Comparison of ENCODE assay signal across 1 cellular context in the genomic region with DNA sequence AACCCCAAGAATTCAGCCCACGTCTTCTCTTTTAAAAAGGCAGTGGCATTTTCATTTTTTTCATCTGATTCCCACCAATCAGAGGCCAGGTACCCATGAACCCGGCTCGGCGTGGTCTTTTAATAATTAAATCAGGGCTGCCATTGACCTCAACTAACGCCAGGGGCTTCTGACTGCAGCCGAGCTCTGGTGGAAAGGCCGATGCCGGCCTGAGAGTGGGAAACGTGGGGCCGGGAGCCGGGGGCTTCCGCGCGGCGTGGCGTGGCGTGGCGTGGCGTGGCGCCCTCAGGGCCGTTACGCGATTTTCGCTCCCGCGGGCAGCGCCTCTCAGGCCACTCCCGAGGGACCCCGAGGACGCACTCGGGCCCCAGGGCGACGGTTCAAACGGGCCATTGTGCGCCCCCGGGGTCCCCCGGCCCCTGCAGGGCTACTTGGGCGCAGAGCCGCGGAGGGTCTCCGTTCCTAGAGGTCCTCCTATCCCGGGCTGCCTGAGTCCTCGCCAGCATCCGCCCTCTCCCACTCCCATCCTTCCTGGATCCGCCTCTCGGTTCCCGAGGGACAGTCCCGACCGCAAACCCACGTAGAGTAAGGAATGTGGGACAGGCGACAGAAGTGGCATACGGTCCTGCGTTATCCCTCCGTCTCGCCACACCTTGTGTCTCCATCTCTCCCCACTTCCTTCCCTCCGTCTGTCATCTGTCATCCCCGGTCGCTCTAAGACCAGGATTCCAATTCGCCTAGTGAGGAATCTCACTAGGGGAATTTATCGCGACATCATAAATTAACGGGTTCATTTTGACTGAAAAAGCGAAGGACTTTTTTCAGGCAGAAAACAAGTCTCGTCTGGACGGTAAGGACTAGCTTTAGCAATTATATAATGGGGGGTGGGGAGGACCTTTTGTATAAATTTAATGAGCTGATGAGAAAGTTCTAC.
TF ChIP-seq lines count a peak whose summit lies in the region.

No MANE protein-coding gene starts in this region.

TF ChIP-seq in K562, 482 proteins besides CTCF, POLR2A, EP300 and RAD21 (continued from another document and continues in another):
- TF ChIP-seq, protein P1, sequence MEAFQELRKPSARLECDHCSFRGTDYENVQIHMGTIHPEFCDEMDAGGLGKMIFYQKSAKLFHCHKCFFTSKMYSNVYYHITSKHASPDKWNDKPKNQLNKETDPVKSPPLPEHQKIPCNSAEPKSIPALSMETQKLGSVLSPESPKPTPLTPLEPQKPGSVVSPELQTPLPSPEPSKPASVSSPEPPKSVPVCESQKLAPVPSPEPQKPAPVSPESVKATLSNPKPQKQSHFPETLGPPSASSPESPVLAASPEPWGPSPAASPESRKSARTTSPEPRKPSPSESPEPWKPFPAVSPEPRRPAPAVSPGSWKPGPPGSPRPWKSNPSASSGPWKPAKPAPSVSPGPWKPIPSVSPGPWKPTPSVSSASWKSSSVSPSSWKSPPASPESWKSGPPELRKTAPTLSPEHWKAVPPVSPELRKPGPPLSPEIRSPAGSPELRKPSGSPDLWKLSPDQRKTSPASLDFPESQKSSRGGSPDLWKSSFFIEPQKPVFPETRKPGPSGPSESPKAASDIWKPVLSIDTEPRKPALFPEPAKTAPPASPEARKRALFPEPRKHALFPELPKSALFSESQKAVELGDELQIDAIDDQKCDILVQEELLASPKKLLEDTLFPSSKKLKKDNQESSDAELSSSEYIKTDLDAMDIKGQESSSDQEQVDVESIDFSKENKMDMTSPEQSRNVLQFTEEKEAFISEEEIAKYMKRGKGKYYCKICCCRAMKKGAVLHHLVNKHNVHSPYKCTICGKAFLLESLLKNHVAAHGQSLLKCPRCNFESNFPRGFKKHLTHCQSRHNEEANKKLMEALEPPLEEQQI (IDR thresholded peaks at IDR 0.05), result no peak
- TF ChIP-seq, protein P2, sequence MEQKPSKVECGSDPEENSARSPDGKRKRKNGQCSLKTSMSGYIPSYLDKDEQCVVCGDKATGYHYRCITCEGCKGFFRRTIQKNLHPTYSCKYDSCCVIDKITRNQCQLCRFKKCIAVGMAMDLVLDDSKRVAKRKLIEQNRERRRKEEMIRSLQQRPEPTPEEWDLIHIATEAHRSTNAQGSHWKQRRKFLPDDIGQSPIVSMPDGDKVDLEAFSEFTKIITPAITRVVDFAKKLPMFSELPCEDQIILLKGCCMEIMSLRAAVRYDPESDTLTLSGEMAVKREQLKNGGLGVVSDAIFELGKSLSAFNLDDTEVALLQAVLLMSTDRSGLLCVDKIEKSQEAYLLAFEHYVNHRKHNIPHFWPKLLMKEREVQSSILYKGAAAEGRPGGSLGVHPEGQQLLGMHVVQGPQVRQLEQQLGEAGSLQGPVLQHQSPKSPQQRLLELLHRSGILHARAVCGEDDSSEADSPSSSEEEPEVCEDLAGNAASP (IDR thresholded peaks at IDR 0.05), result no peak
- TF ChIP-seq SIRT6 (IDR thresholded peaks at IDR 0.05; ENCODE audit: low read depth, low read length) (no peak), RBM17 (IDR thresholded peaks at IDR 0.05; ENCODE audit: borderline replicate concordance, low read depth, low read length) (no peak), SAFB (IDR thresholded peaks at IDR 0.05; ENCODE audit: borderline replicate concordance, low read depth, low read length) (peak; percentile 97), CBX2 (IDR thresholded peaks at IDR 0.05; ENCODE audit: insufficient read depth, low read length, poor library complexity, severe bottlenecking) (no peak), TAF15 (IDR thresholded peaks at IDR 0.05; ENCODE audit: low read depth, low read length) (no peak), FOSL1 (tag; conservative IDR thresholded peaks at IDR 0.05) (no peak), PTRF (tag; IDR thresholded peaks at IDR 0.05) (no peak), TCF7L2 (IDR thresholded peaks at IDR 0.05; ENCODE audit: low read depth, low read length) (no peak), HMGN3 (IDR thresholded peaks at IDR 0.05; ENCODE audit: borderline replicate concordance, extremely low read depth, insufficient read length, low read depth, low read length) (peak; percentile 33), EGR1 (conservative IDR thresholded peaks at IDR 0.05) (no peak; the same call in 1 of the 2 replicates), NFATC3 (IDR thresholded peaks at IDR 0.05) (no peak), ZNF444 (CRISPR knock-in tag; IDR thresholded peaks at IDR 0.05) (no peak), MEIS2 (IDR thresholded peaks at IDR 0.05; ENCODE audit: partially characterized antibody) (peak; percentile 72), TAF7 (tag; IDR thresholded peaks at IDR 0.05) (peak; percentile 37; the same call in 1 of the 2 replicates), CBFA2T2 (conservative IDR thresholded peaks at IDR 0.05) (no peak), PTTG1 (tag; IDR thresholded peaks at IDR 0.05; ENCODE audit: low read depth) (no peak), ZNF311 (CRISPR knock-in tag; IDR thresholded peaks at IDR 0.05) (no peak), NUFIP1 (IDR thresholded peaks at IDR 0.05; ENCODE audit: partially characterized antibody) (no peak), SMARCA5 (IDR thresholded peaks at IDR 0.05) (no peak), ZKSCAN1 (IDR thresholded peaks at IDR 0.05; ENCODE audit: low read depth, low read length) (no peak), ESRRA (IDR thresholded peaks at IDR 0.05; ENCODE audit: borderline replicate concordance, low read depth) (0 out of 2 replicates have a peak, but pooled peaks have one; percentile 11)
- TF ChIP-seq, protein P3, sequence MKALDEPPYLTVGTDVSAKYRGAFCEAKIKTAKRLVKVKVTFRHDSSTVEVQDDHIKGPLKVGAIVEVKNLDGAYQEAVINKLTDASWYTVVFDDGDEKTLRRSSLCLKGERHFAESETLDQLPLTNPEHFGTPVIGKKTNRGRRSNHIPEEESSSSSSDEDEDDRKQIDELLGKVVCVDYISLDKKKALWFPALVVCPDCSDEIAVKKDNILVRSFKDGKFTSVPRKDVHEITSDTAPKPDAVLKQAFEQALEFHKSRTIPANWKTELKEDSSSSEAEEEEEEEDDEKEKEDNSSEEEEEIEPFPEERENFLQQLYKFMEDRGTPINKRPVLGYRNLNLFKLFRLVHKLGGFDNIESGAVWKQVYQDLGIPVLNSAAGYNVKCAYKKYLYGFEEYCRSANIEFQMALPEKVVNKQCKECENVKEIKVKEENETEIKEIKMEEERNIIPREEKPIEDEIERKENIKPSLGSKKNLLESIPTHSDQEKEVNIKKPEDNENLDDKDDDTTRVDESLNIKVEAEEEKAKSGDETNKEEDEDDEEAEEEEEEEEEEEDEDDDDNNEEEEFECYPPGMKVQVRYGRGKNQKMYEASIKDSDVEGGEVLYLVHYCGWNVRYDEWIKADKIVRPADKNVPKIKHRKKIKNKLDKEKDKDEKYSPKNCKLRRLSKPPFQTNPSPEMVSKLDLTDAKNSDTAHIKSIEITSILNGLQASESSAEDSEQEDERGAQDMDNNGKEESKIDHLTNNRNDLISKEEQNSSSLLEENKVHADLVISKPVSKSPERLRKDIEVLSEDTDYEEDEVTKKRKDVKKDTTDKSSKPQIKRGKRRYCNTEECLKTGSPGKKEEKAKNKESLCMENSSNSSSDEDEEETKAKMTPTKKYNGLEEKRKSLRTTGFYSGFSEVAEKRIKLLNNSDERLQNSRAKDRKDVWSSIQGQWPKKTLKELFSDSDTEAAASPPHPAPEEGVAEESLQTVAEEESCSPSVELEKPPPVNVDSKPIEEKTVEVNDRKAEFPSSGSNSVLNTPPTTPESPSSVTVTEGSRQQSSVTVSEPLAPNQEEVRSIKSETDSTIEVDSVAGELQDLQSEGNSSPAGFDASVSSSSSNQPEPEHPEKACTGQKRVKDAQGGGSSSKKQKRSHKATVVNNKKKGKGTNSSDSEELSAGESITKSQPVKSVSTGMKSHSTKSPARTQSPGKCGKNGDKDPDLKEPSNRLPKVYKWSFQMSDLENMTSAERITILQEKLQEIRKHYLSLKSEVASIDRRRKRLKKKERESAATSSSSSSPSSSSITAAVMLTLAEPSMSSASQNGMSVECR (CRISPR knock-in tag; IDR thresholded peaks at IDR 0.05), result no peak
- TF ChIP-seq, protein P4, sequence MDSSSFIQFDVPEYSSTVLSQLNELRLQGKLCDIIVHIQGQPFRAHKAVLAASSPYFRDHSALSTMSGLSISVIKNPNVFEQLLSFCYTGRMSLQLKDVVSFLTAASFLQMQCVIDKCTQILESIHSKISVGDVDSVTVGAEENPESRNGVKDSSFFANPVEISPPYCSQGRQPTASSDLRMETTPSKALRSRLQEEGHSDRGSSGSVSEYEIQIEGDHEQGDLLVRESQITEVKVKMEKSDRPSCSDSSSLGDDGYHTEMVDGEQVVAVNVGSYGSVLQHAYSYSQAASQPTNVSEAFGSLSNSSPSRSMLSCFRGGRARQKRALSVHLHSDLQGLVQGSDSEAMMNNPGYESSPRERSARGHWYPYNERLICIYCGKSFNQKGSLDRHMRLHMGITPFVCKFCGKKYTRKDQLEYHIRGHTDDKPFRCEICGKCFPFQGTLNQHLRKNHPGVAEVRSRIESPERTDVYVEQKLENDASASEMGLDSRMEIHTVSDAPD (CRISPR knock-in tag; IDR thresholded peaks at IDR 0.05), result no peak
- TF ChIP-seq, protein P5, sequence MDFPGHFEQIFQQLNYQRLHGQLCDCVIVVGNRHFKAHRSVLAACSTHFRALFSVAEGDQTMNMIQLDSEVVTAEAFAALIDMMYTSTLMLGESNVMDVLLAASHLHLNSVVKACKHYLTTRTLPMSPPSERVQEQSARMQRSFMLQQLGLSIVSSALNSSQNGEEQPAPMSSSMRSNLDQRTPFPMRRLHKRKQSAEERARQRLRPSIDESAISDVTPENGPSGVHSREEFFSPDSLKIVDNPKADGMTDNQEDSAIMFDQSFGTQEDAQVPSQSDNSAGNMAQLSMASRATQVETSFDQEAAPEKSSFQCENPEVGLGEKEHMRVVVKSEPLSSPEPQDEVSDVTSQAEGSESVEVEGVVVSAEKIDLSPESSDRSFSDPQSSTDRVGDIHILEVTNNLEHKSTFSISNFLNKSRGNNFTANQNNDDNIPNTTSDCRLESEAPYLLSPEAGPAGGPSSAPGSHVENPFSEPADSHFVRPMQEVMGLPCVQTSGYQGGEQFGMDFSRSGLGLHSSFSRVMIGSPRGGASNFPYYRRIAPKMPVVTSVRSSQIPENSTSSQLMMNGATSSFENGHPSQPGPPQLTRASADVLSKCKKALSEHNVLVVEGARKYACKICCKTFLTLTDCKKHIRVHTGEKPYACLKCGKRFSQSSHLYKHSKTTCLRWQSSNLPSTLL (IDR thresholded peaks at IDR 0.05), result no peak
- TF ChIP-seq, protein P6, sequence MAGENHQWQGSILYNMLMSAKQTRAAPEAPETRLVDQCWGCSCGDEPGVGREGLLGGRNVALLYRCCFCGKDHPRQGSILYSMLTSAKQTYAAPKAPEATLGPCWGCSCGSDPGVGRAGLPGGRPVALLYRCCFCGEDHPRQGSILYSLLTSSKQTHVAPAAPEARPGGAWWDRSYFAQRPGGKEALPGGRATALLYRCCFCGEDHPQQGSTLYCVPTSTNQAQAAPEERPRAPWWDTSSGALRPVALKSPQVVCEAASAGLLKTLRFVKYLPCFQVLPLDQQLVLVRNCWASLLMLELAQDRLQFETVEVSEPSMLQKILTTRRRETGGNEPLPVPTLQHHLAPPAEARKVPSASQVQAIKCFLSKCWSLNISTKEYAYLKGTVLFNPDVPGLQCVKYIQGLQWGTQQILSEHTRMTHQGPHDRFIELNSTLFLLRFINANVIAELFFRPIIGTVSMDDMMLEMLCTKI (IDR thresholded peaks at IDR 0.05; ENCODE audit: partially characterized antibody), result no peak
- TF ChIP-seq, protein P7, sequence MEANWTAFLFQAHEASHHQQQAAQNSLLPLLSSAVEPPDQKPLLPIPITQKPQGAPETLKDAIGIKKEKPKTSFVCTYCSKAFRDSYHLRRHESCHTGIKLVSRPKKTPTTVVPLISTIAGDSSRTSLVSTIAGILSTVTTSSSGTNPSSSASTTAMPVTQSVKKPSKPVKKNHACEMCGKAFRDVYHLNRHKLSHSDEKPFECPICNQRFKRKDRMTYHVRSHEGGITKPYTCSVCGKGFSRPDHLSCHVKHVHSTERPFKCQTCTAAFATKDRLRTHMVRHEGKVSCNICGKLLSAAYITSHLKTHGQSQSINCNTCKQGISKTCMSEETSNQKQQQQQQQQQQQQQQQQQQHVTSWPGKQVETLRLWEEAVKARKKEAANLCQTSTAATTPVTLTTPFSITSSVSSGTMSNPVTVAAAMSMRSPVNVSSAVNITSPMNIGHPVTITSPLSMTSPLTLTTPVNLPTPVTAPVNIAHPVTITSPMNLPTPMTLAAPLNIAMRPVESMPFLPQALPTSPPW (CRISPR knock-in tag; IDR thresholded peaks at IDR 0.05), result no peak
- TF ChIP-seq, protein P8, sequence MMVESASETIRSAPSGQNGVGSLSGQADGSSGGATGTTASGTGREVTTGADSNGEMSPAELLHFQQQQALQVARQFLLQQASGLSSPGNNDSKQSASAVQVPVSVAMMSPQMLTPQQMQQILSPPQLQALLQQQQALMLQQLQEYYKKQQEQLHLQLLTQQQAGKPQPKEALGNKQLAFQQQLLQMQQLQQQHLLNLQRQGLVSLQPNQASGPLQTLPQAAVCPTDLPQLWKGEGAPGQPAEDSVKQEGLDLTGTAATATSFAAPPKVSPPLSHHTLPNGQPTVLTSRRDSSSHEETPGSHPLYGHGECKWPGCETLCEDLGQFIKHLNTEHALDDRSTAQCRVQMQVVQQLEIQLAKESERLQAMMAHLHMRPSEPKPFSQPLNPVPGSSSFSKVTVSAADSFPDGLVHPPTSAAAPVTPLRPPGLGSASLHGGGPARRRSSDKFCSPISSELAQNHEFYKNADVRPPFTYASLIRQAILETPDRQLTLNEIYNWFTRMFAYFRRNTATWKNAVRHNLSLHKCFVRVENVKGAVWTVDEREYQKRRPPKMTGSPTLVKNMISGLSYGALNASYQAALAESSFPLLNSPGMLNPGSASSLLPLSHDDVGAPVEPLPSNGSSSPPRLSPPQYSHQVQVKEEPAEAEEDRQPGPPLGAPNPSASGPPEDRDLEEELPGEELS (CRISPR knock-in tag; IDR thresholded peaks at IDR 0.05; ENCODE audit: borderline replicate concordance), result no peak
- TF ChIP-seq, protein P9, sequence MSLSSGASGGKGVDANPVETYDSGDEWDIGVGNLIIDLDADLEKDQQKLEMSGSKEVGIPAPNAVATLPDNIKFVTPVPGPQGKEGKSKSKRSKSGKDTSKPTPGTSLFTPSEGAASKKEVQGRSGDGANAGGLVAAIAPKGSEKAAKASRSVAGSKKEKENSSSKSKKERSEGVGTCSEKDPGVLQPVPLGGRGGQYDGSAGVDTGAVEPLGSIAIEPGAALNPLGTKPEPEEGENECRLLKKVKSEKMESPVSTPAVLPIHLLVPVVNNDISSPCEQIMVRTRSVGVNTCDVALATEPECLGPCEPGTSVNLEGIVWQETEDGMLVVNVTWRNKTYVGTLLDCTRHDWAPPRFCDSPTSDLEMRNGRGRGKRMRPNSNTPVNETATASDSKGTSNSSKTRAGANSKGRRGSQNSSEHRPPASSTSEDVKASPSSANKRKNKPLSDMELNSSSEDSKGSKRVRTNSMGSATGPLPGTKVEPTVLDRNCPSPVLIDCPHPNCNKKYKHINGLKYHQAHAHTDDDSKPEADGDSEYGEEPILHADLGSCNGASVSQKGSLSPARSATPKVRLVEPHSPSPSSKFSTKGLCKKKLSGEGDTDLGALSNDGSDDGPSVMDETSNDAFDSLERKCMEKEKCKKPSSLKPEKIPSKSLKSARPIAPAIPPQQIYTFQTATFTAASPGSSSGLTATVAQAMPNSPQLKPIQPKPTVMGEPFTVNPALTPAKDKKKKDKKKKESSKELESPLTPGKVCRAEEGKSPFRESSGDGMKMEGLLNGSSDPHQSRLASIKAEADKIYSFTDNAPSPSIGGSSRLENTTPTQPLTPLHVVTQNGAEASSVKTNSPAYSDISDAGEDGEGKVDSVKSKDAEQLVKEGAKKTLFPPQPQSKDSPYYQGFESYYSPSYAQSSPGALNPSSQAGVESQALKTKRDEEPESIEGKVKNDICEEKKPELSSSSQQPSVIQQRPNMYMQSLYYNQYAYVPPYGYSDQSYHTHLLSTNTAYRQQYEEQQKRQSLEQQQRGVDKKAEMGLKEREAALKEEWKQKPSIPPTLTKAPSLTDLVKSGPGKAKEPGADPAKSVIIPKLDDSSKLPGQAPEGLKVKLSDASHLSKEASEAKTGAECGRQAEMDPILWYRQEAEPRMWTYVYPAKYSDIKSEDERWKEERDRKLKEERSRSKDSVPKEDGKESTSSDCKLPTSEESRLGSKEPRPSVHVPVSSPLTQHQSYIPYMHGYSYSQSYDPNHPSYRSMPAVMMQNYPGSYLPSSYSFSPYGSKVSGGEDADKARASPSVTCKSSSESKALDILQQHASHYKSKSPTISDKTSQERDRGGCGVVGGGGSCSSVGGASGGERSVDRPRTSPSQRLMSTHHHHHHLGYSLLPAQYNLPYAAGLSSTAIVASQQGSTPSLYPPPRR (CRISPR knock-in tag; IDR thresholded peaks at IDR 0.05; ENCODE audit: borderline replicate concordance), result no peak
